11 cellular contexts compared by ENCODE assay signal in genomic region chr5:177364159-177364962, GRCh38. TPM values are rescaled to one million over a fixed set of nuclear protein-coding genes. Genes with fewer than 3 reads are reported as not detected.
A peak's percentile ranks its signal among the peaks of the same experiment; 100 is the strongest.
DNase-seq lines count a peak whose midpoint lies in the region; TF ChIP-seq lines count a peak whose summit lies in the region.
"Had no signal": no experiment of that assay in that cellular context is flagged by ENCODE, and none has a peak within 500 bp of the region (broad histone marks: within the 10 kb centered on the region; RNA-seq: fewer than 3 reads in every experiment).

No MANE protein-coding gene starts in this region.

- H3K27ac Mint-ChIP-seq in activated naive CD4-positive, alpha-beta T cell treated with anti-CD3 and anti-CD28 coated beads for 36 hours, result peak overlapping the region; percentile 71
- H3K27ac Mint-ChIP-seq in activated naive CD4-positive, alpha-beta T cell treated with anti-CD3 and anti-CD28 coated beads, Interleukin-2, amount 10 ng/mL, durations not matched to agents 7 days and 5 days, result no peak overlapping the region
- H3K27ac Mint-ChIP-seq in activated T-helper 1 cell treated with anti-CD3 and anti-CD28 coated beads, Interleukin-12 subunit alpha, Interleukin-12 subunit beta, Interleukin-2, Interleukin-4 antibody, amounts not matched to agents 30 ng/mL and 10 ng/mL and 1 ng/mL, durations not matched to agents 14 hours and 24 hours and 36 hours, result peak overlapping the region; percentile 56

- DNase-seq in activated naive CD4-positive, alpha-beta T cell treated with anti-CD3 and anti-CD28 coated beads for 36 hours, result peak; percentile 70
- no peak for DNase-seq in activated naive CD4-positive, alpha-beta T cell treated with anti-CD3 and anti-CD28 coated beads, Interleukin-2, amount 10 ng/mL, durations not matched to agents 7 days and 5 days
- DNase-seq in GM23248 (peak; percentile 45), hepatic stellate cell (ENCODE audit: low spot score) (no peak), cerebellum (ENCODE audit: low spot score) (no peak), SKM-1 (lab: John Stamatoyannopoulos, UW; ENCODE audit: unreplicated experiment) (no peak)
- DNase-seq in activated T-helper 1 cell treated with anti-CD3 and anti-CD28 coated beads, Interleukin-12 subunit alpha, Interleukin-12 subunit beta, Interleukin-2, Interleukin-4 antibody, amounts not matched to agents 30 ng/mL and 10 ng/mL and 1 ng/mL, durations not matched to agents 14 hours and 24 hours and 36 hours (ENCODE audit: low spot score), result no peak

- peaks cover 19% of the 10 kb centered on the region for H3K4me1 ChIP-seq in GM23248 (ENCODE audit: insufficient read depth)
- peaks cover 54 to 69% of the 10 kb centered on the region in 2 experiments for H3K4me1 ChIP-seq in neutrophil (ENCODE audit: control insufficient read depth in 1 of 2, insufficient read depth in 1 of 2, low read depth in 1 of 2, low read length in 1 of 2)

- peak overlapping the region; percentile 50 for H3K4me3 Mint-ChIP-seq in activated naive CD4-positive, alpha-beta T cell treated with anti-CD3 and anti-CD28 coated beads for 36 hours
- H3K4me3 Mint-ChIP-seq in activated naive CD4-positive, alpha-beta T cell treated with anti-CD3 and anti-CD28 coated beads, Interleukin-2, amount 10 ng/mL, durations not matched to agents 7 days and 5 days, result no peak overlapping the region
- H3K4me3 Mint-ChIP-seq in activated T-helper 1 cell treated with anti-CD3 and anti-CD28 coated beads, Interleukin-12 subunit alpha, Interleukin-12 subunit beta, Interleukin-2, Interleukin-4 antibody, amounts not matched to agents 30 ng/mL and 10 ng/mL and 1 ng/mL, durations not matched to agents 14 hours and 24 hours and 36 hours, result peak overlapping the region; percentile 53

- no peaks in the 10 kb centered on the region for H4K20me1 ChIP-seq in GM23248 (ENCODE audit: insufficient read depth)

- in situ Hi-C loops in GM23248 (cut with MboI), result no loop called here

- no peak overlapping the region for H3K4me2 ChIP-seq in GM23248 (ENCODE audit: unreplicated experiment)

- H3K27me3 ChIP-seq in GM23248 (replicated peaks; ENCODE audit: insufficient read depth) (no peaks in the 10 kb centered on the region), neutrophil (no peaks in the 10 kb centered on the region)
- H3K27me3 ChIP-seq: breast epithelium had no signal

- peaks cover 77% of the 10 kb centered on the region for H3K4me1 Mint-ChIP-seq in activated naive CD4-positive, alpha-beta T cell treated with anti-CD3 and anti-CD28 coated beads for 36 hours (ENCODE audit: low read depth)
- peaks cover 78% of the 10 kb centered on the region for H3K4me1 Mint-ChIP-seq in activated naive CD4-positive, alpha-beta T cell treated with anti-CD3 and anti-CD28 coated beads, Interleukin-2, amount 10 ng/mL, durations not matched to agents 7 days and 5 days
- peaks cover 66% of the 10 kb centered on the region for H3K4me1 Mint-ChIP-seq in activated T-helper 1 cell treated with anti-CD3 and anti-CD28 coated beads, Interleukin-12 subunit alpha, Interleukin-12 subunit beta, Interleukin-2, Interleukin-4 antibody, amounts not matched to agents 30 ng/mL and 10 ng/mL and 1 ng/mL, durations not matched to agents 14 hours and 24 hours and 36 hours (ENCODE audit: low read depth)

- no peaks in the 10 kb centered on the region for H3F3A ChIP-seq in GM23248 (ENCODE audit: insufficient read depth)

- no peaks in the 10 kb centered on the region for H3K9me2 ChIP-seq in GM23248 (ENCODE audit: insufficient read depth)

- CTCF ChIA-PET in activated naive CD4-positive, alpha-beta T cell treated with anti-CD3 and anti-CD28 coated beads for 36 hours (lab: Charles Lee), result interaction anchor here (1.0 to 2.6 kb wide), 10 partner anchors 9 to 46 kb away, joined by 3 to 14 read pairs (median 6); partner anchors contain the start of gene LMAN2
- CTCF ChIA-PET in activated naive CD4-positive, alpha-beta T cell treated with anti-CD3 and anti-CD28 coated beads, Interleukin-2, amount 10 ng/mL, durations not matched to agents 7 days and 5 days (lab: Charles Lee), result interaction anchor here (0.7 to 2.8 kb wide), 7 partner anchors 14 to 91 kb away, joined by 3 to 9 read pairs (median 6); partner anchors contain the start of gene SLC34A1

- H3K9me3 Mint-ChIP-seq in activated naive CD4-positive, alpha-beta T cell treated with anti-CD3 and anti-CD28 coated beads for 36 hours, result no peaks in the 10 kb centered on the region
- H3K9me3 Mint-ChIP-seq in activated naive CD4-positive, alpha-beta T cell treated with anti-CD3 and anti-CD28 coated beads, Interleukin-2, amount 10 ng/mL, durations not matched to agents 7 days and 5 days, result no peaks in the 10 kb centered on the region
- no peaks in the 10 kb centered on the region for H3K9me3 Mint-ChIP-seq in activated T-helper 1 cell treated with anti-CD3 and anti-CD28 coated beads, Interleukin-12 subunit alpha, Interleukin-12 subunit beta, Interleukin-2, Interleukin-4 antibody, amounts not matched to agents 30 ng/mL and 10 ng/mL and 1 ng/mL, durations not matched to agents 14 hours and 24 hours and 36 hours

- no peak overlapping the region for H3K9ac ChIP-seq in GM23248

- H3K9me3 ChIP-seq in GM23248 (ENCODE audit: low read depth), result no peaks in the 10 kb centered on the region
- H3K9me3 ChIP-seq in neutrophil, result no peaks in the 10 kb centered on the region
- H3K9me3 ChIP-seq: breast epithelium had no signal

- H3K36me3 Mint-ChIP-seq in activated naive CD4-positive, alpha-beta T cell treated with anti-CD3 and anti-CD28 coated beads for 36 hours (ENCODE audit: low read depth), result peaks cover 15% of the 10 kb centered on the region
- H3K36me3 Mint-ChIP-seq in activated naive CD4-positive, alpha-beta T cell treated with anti-CD3 and anti-CD28 coated beads, Interleukin-2, amount 10 ng/mL, durations not matched to agents 7 days and 5 days, result peaks cover 52% of the 10 kb centered on the region
- H3K36me3 Mint-ChIP-seq in activated T-helper 1 cell treated with anti-CD3 and anti-CD28 coated beads, Interleukin-12 subunit alpha, Interleukin-12 subunit beta, Interleukin-2, Interleukin-4 antibody, amounts not matched to agents 30 ng/mL and 10 ng/mL and 1 ng/mL, durations not matched to agents 14 hours and 24 hours and 36 hours (ENCODE audit: low read depth), result peaks cover 29% of the 10 kb centered on the region

- no peaks in the 10 kb centered on the region for H3K36me3 ChIP-seq in GM23248 (ENCODE audit: low read depth)
- H3K36me3 ChIP-seq in neutrophil, result peaks cover 58% of the 10 kb centered on the region
- H3K36me3 ChIP-seq: breast epithelium had no signal

- TF ChIP-seq CTCF in neutrophil (IDR thresholded peaks at IDR 0.05), result no peak

- no peak overlapping the region for H3K4me3 ChIP-seq in GM23248
- H3K4me3 ChIP-seq in neutrophil (ENCODE audit: low read depth in 1 of 2, low read length in 1 of 2), result peak overlapping the region in 1 of 2 experiments; percentile 13

- H3K27ac ChIP-seq in GM23248 (no peak overlapping the region), neutrophil (peak overlapping the region; percentile 93)
- H3K27ac ChIP-seq: breast epithelium had no signal

- H3K79me2 ChIP-seq in GM23248 (ENCODE audit: insufficient read depth), result no peaks in the 10 kb centered on the region

- 73 to 81% methylated on average over 10 to 11 of the region's 11 CpGs for WGBS in GM23248 (ENCODE audit: low coverage in 1 of 2, low lambda C conversion rate in 2 of 2, missing lambda C conversion rate in 2 of 2), 2 experiments

- H3K27me3 Mint-ChIP-seq in activated naive CD4-positive, alpha-beta T cell treated with anti-CD3 and anti-CD28 coated beads for 36 hours (ENCODE audit: low read depth), result no peaks in the 10 kb centered on the region
- no peaks in the 10 kb centered on the region for H3K27me3 Mint-ChIP-seq in activated naive CD4-positive, alpha-beta T cell treated with anti-CD3 and anti-CD28 coated beads, Interleukin-2, amount 10 ng/mL, durations not matched to agents 7 days and 5 days
- peaks cover 2% of the 10 kb centered on the region for H3K27me3 Mint-ChIP-seq in activated T-helper 1 cell treated with anti-CD3 and anti-CD28 coated beads, Interleukin-12 subunit alpha, Interleukin-12 subunit beta, Interleukin-2, Interleukin-4 antibody, amounts not matched to agents 30 ng/mL and 10 ng/mL and 1 ng/mL, durations not matched to agents 14 hours and 24 hours and 36 hours (ENCODE audit: insufficient read depth)

- intact Hi-C loops in activated naive CD4-positive, alpha-beta T cell treated with anti-CD3 and anti-CD28 coated beads for 36 hours (cut with micrococcal nuclease), result loop anchor here (1.0 to 2.0 kb wide), 2 partner anchors 14 to 25 kb away; no protein-coding TSS in a partner anchor
- intact Hi-C loops in activated T-helper 1 cell treated with anti-CD3 and anti-CD28 coated beads, Interleukin-12 subunit alpha, Interleukin-12 subunit beta, Interleukin-2, Interleukin-4 antibody, amounts not matched to agents 30 ng/mL and 10 ng/mL and 1 ng/mL, durations not matched to agents 14 hours and 24 hours and 36 hours (cut with micrococcal nuclease), result loop anchor here (1.0 kb wide), 3 partner anchors 13 to 26 kb away; partner anchors contain the start of gene LMAN2

- no peak overlapping the region for H2AFZ ChIP-seq in GM23248

RNA-seq across cellular contexts. Expression of gene RGS14, which starts 6.6 kb away (rescaled TPM):
- 10 to 100 TPM; 34.6 to 39.2 TPM for total RNA-seq in activated naive CD4-positive, alpha-beta T cell treated with anti-CD3 and anti-CD28 coated beads for 36 hours
- 4.3 and 6.4 TPM in 2 replicates for total RNA-seq in GM23248 (2014; rRNA removed; shearing (Covaris generic))
- polyA plus RNA-seq in GM23248 (2016; fragmentation: Nextera tagmentation; extraction: Ambion mirVana), result 2.2 and 2.5 TPM in 2 replicates
- total RNA-seq in activated T-helper 1 cell treated with anti-CD3 and anti-CD28 coated beads, Interleukin-12 subunit alpha, Interleukin-12 subunit beta, Interleukin-2, Interleukin-4 antibody, amounts not matched to agents 30 ng/mL and 10 ng/mL and 1 ng/mL, durations not matched to agents 14 hours and 24 hours and 36 hours, result 37.8 and 41.3 TPM in 2 replicates
- total RNA-seq in cerebellum, result 1.8 TPM

RNA-seq across cellular contexts. Expression of gene LMAN2, which starts 12.9 kb away (rescaled TPM):
- total RNA-seq in activated naive CD4-positive, alpha-beta T cell treated with anti-CD3 and anti-CD28 coated beads for 36 hours, result 10 to 100 TPM; 82.2 to 83.9 TPM
- total RNA-seq in GM23248 (2014; rRNA removed; shearing (Covaris generic)), result 313 and 389 TPM in 2 replicates
- polyA plus RNA-seq in GM23248 (2016; fragmentation: Nextera tagmentation; extraction: Ambion mirVana), result 303 and 313 TPM in 2 replicates
- total RNA-seq in activated T-helper 1 cell treated with anti-CD3 and anti-CD28 coated beads, Interleukin-12 subunit alpha, Interleukin-12 subunit beta, Interleukin-2, Interleukin-4 antibody, amounts not matched to agents 30 ng/mL and 10 ng/mL and 1 ng/mL, durations not matched to agents 14 hours and 24 hours and 36 hours, result 108 and 118 TPM in 2 replicates
- 69.0 TPM for total RNA-seq in cerebellum

RNA-seq across cellular contexts. Expression of gene SLC34A1, which starts 19.9 kb away (rescaled TPM):
- total RNA-seq in activated naive CD4-positive, alpha-beta T cell treated with anti-CD3 and anti-CD28 coated beads for 36 hours, result not detected
- total RNA-seq in GM23248 (2014; rRNA removed; shearing (Covaris generic)), result not detected in 2 replicates
- polyA plus RNA-seq in GM23248 (2016; fragmentation: Nextera tagmentation; extraction: Ambion mirVana), result not detected in 2 replicates
- 0.26 TPM in 1 of 2 replicates, not detected in the other for total RNA-seq in activated T-helper 1 cell treated with anti-CD3 and anti-CD28 coated beads, Interleukin-12 subunit alpha, Interleukin-12 subunit beta, Interleukin-2, Interleukin-4 antibody, amounts not matched to agents 30 ng/mL and 10 ng/mL and 1 ng/mL, durations not matched to agents 14 hours and 24 hours and 36 hours
- not detected for total RNA-seq in cerebellum
- total RNA-seq: breast epithelium, H4, pulmonary artery endothelial cell had no signal

RNA-seq across cellular contexts. Expression of gene PFN3, which starts 36.1 kb away (rescaled TPM):
- total RNA-seq in activated naive CD4-positive, alpha-beta T cell treated with anti-CD3 and anti-CD28 coated beads for 36 hours, result not detected
- total RNA-seq in GM23248 (2014; rRNA removed; shearing (Covaris generic)), result not detected in 2 replicates
- not detected in 2 replicates for polyA plus RNA-seq in GM23248 (2016; fragmentation: Nextera tagmentation; extraction: Ambion mirVana)
- total RNA-seq in activated T-helper 1 cell treated with anti-CD3 and anti-CD28 coated beads, Interleukin-12 subunit alpha, Interleukin-12 subunit beta, Interleukin-2, Interleukin-4 antibody, amounts not matched to agents 30 ng/mL and 10 ng/mL and 1 ng/mL, durations not matched to agents 14 hours and 24 hours and 36 hours, result not detected in 2 replicates
- total RNA-seq in cerebellum, result not detected
- total RNA-seq: breast epithelium, H4, pulmonary artery endothelial cell had no signal

RNA-seq across cellular contexts. Expression of gene F12, which starts 45.0 kb away (rescaled TPM):
- 1 to 10 TPM; 3.2 to 5.4 TPM for total RNA-seq in activated naive CD4-positive, alpha-beta T cell treated with anti-CD3 and anti-CD28 coated beads for 36 hours
- total RNA-seq in GM23248 (2014; rRNA removed; shearing (Covaris generic)), result 0.43 and 1.3 TPM in 2 replicates
- 1.2 and 1.8 TPM in 2 replicates for polyA plus RNA-seq in GM23248 (2016; fragmentation: Nextera tagmentation; extraction: Ambion mirVana)
- total RNA-seq in activated T-helper 1 cell treated with anti-CD3 and anti-CD28 coated beads, Interleukin-12 subunit alpha, Interleukin-12 subunit beta, Interleukin-2, Interleukin-4 antibody, amounts not matched to agents 30 ng/mL and 10 ng/mL and 1 ng/mL, durations not matched to agents 14 hours and 24 hours and 36 hours, result 1.3 and 2.2 TPM in 2 replicates
- 3.3 TPM for total RNA-seq in cerebellum

Comparison
In these comparisons a context has a peak if more than half of its experiments do, and no peak if none do; other contexts are left out.
1. DNase-seq: peak in activated naive CD4-positive, alpha-beta T cell treated with anti-CD3 and anti-CD28 coated beads for 36 hours (single experiment) and GM23248 (single experiment); none in activated naive CD4-positive, alpha-beta T cell treated with anti-CD3 and anti-CD28 coated beads, Interleukin-2, amount 10 ng/mL, durations not matched to agents 7 days and 5 days (single experiment), activated T-helper 1 cell treated with anti-CD3 and anti-CD28 coated beads, Interleukin-12 subunit alpha, Interleukin-12 subunit beta, Interleukin-2, Interleukin-4 antibody, amounts not matched to agents 30 ng/mL and 10 ng/mL and 1 ng/mL, durations not matched to agents 14 hours and 24 hours and 36 hours (single experiment), hepatic stellate cell (single experiment), cerebellum (single experiment) and SKM-1 (single experiment).